1 cellular context compared by ENCODE assay signal in genomic region chr4:38671594-38671943, GRCh38.
TF ChIP-seq lines count a peak whose summit lies in the region.

No MANE protein-coding gene starts in this region.

TF ChIP-seq in K562, 482 proteins besides CTCF, POLR2A, EP300 and RAD21:
- no peak for TF ChIP-seq TCF7 (IDR thresholded peaks at IDR 0.05; ENCODE audit: borderline replicate concordance)
- TF ChIP-seq ZNF830 (CRISPR knock-in tag; IDR thresholded peaks at IDR 0.05) = no peak
- no peak for TF ChIP-seq ZBTB7A (IDR thresholded peaks at IDR 0.05; ENCODE audit: borderline replicate concordance, control insufficient read depth, low read depth, low read length)
- TF ChIP-seq THAP12 (CRISPR knock-in tag; IDR thresholded peaks at IDR 0.05) = no peak
- no peak for TF ChIP-seq CSDE1 (IDR thresholded peaks at IDR 0.05)
- TF ChIP-seq ZNF316 (IDR thresholded peaks at IDR 0.05) = no peak
- TF ChIP-seq CEBPG (CRISPR knock-in tag; IDR thresholded peaks at IDR 0.05) = no peak
- TF ChIP-seq CEBPG (tag; conservative IDR thresholded peaks at IDR 0.05 in 1 of 2, IDR thresholded peaks at IDR 0.05 in 1 of 2) = no peak
- 0 out of 2 replicates have a peak, but pooled peaks have one; percentile 12 for TF ChIP-seq ARID4B (CRISPR knock-in tag; IDR thresholded peaks at IDR 0.05)
- TF ChIP-seq TCF3 (CRISPR knock-in tag; IDR thresholded peaks at IDR 0.05) = no peak
- TF ChIP-seq CBX3 (IDR thresholded peaks at IDR 0.05; ENCODE audit: borderline replicate concordance in 1 of 2, low read length in 2 of 2) = 0 out of 3 replicates have a peak, but pooled peaks of 1 of the 2 experiments have one; percentile 26
- no peak for TF ChIP-seq MAX (CRISPR knock-in tag; IDR thresholded peaks at IDR 0.05)
- TF ChIP-seq CLOCK (CRISPR knock-in tag; IDR thresholded peaks at IDR 0.05; ENCODE audit: borderline replicate concordance) = no peak
- TF ChIP-seq NCOR1 (IDR thresholded peaks at IDR 0.05) = no peak
- no peak for TF ChIP-seq PHB (CRISPR knock-in tag; IDR thresholded peaks at IDR 0.05)
- TF ChIP-seq BRD9 (IDR thresholded peaks at IDR 0.05; ENCODE audit: low read depth, partially characterized antibody) = peak; percentile 45
- no peak for TF ChIP-seq ZNF23 (CRISPR knock-in tag; IDR thresholded peaks at IDR 0.05)
- TF ChIP-seq CHD4 (IDR thresholded peaks at IDR 0.05; ENCODE audit: insufficient read depth, insufficient replicate concordance, low read depth, low read length, poor library complexity, severe bottlenecking) = peak; percentile 45
- TF ChIP-seq RBM25 (IDR thresholded peaks at IDR 0.05; ENCODE audit: low read depth, low read length, severe bottlenecking) = peak; percentile 97
- no peak for TF ChIP-seq MAFG (tag; conservative IDR thresholded peaks at IDR 0.05)
- peak; percentile 22; the same call in 1 of the 2 replicates for TF ChIP-seq ZNF395 (CRISPR knock-in tag; IDR thresholded peaks at IDR 0.05)
- peak; percentile 98 for TF ChIP-seq BCOR (IDR thresholded peaks at IDR 0.05)
- TF ChIP-seq SMARCA5 (IDR thresholded peaks at IDR 0.05) = peak; percentile 86
- peak in 1 of 2 experiments; percentile 77; a peak in 2 of 4 replicates for TF ChIP-seq RCOR1 (IDR thresholded peaks at IDR 0.05; ENCODE audit: borderline replicate concordance in 1 of 2, low read depth in 2 of 2, low read length in 2 of 2)
- peak; percentile 70 for TF ChIP-seq PHF20 (IDR thresholded peaks at IDR 0.05; ENCODE audit: partially characterized antibody)
- no peak for TF ChIP-seq ARID1B (IDR thresholded peaks at IDR 0.05)
- TF ChIP-seq TCFL5 (CRISPR knock-in tag; conservative IDR thresholded peaks at IDR 0.05) = no peak
- no peak for TF ChIP-seq PCBP2 (IDR thresholded peaks at IDR 0.05; ENCODE audit: low read depth, low read length, poor library complexity, severe bottlenecking)
- peak; percentile 84; the same call in 1 of the 2 replicates for TF ChIP-seq HDGF (IDR thresholded peaks at IDR 0.05)
- no peak for TF ChIP-seq ATF1 (CRISPR knock-in tag; IDR thresholded peaks at IDR 0.05)
- 0 out of 2 replicates have a peak, but pooled peaks have one; percentile 9 for TF ChIP-seq ATF1 (tag; IDR thresholded peaks at IDR 0.05)
- TF ChIP-seq ZFP36 (IDR thresholded peaks at IDR 0.05; ENCODE audit: low read depth, low read length, partially characterized antibody) = peak; percentile 90
- TF ChIP-seq ZNF740 (CRISPR knock-in tag; IDR thresholded peaks at IDR 0.05) = 0 out of 2 replicates have a peak, but pooled peaks have one; percentile 12
- TF ChIP-seq ZNF740 (tag; IDR thresholded peaks at IDR 0.05) = no peak
- no peak for TF ChIP-seq ZNF277 (CRISPR knock-in tag; IDR thresholded peaks at IDR 0.05; ENCODE audit: borderline replicate concordance)
- TF ChIP-seq SPI1 (IDR thresholded peaks at IDR 0.05; ENCODE audit: borderline replicate concordance, low read depth, low read length) = no peak
- no peak for TF ChIP-seq ZNF512 (tag; IDR thresholded peaks at IDR 0.05)
- TF ChIP-seq MYNN (IDR thresholded peaks at IDR 0.05) = no peak
- TF ChIP-seq MYNN (CRISPR knock-in tag; IDR thresholded peaks at IDR 0.05) = no peak
- TF ChIP-seq KDM1A (IDR thresholded peaks at IDR 0.05) = peak; percentile 85 to 89
- TF ChIP-seq HDAC2 (IDR thresholded peaks at IDR 0.05) = peak; percentile 83
- peak in 1 of 2 experiments; percentile 54; a peak in 2 of 4 replicates for TF ChIP-seq HDAC1 (IDR thresholded peaks at IDR 0.05)
- TF ChIP-seq CBX1 (IDR thresholded peaks at IDR 0.05; ENCODE audit: low read depth) = peak; percentile 81; the same call in 1 of the 2 replicates
- TF ChIP-seq PTBP1 (IDR thresholded peaks at IDR 0.05; ENCODE audit: low read depth, low read length) = peak; percentile 88; the same call in 1 of the 2 replicates
- no peak for TF ChIP-seq ZNF121 (CRISPR knock-in tag; conservative IDR thresholded peaks at IDR 0.05)
- TF ChIP-seq CC2D1A (IDR thresholded peaks at IDR 0.05) = no peak
- no peak for TF ChIP-seq ZNF584 (CRISPR knock-in tag; IDR thresholded peaks at IDR 0.05; ENCODE audit: low read depth)
- TF ChIP-seq L3MBTL2 (IDR thresholded peaks at IDR 0.05) = no peak
- no peak for TF ChIP-seq ZNF57 (CRISPR knock-in tag; IDR thresholded peaks at IDR 0.05)
- TF ChIP-seq SNRNP70 (optimal IDR thresholded peaks at IDR 0.05; ENCODE audit: low read depth, low read length) = no peak
- no peak for TF ChIP-seq CREB1 (IDR thresholded peaks at IDR 0.05)
- TF ChIP-seq CREB1 (CRISPR knock-in tag; IDR thresholded peaks at IDR 0.05) = no peak
